ENCODE assay signal across 8 cellular contexts in genomic region chr5:141412853-141413539, GRCh38. TPM values are rescaled to one million over a fixed set of nuclear protein-coding genes. Genes with fewer than 3 reads are reported as not detected.
A peak's percentile ranks its signal among the peaks of the same experiment; 100 is the strongest.
DNase-seq lines count a peak whose midpoint lies in the region; ATAC-seq and TF ChIP-seq lines count a peak whose summit lies in the region.

Gene PCDHGA10, plus strand, starts transcription at chr5:141412987. Its CDS starts 189 bp downstream, at chr5:141413176.

- H3K4me3 ChIP-seq in mammary epithelial cell (replicated peaks in 1 of 3; ENCODE audit: insufficient read depth in 1 of 3, low read depth in 2 of 3, low read length in 3 of 3): no peak within 1 kb of the TSS

- H3K4me2 ChIP-seq in mammary epithelial cell (ENCODE audit: insufficient read depth, low read depth, low read length): no peak within 1 kb of the TSS

- TSS peak; percentile 53 for BruUV-seq in mammary epithelial cell (replicated peaks; lab: Mats Ljungman, UMichigan)

- no peak within 1 kb of the TSS for H3K9ac ChIP-seq in mammary epithelial cell (ENCODE audit: insufficient read depth, low read length)

- no peaks in the 10 kb centered on the region for H3K79me2 ChIP-seq in mammary epithelial cell (ENCODE audit: insufficient read depth, low read length)

- peak within 1 kb of the TSS; percentile 86 for H3K4me3 Mint-ChIP-seq in T-helper 17 cell

- H3K27ac ChIP-seq in mammary epithelial cell (ENCODE audit: insufficient read depth, low read depth, low read length): no peak within 1 kb of the TSS

- intact Hi-C loops in mammary epithelial cell (cut with micrococcal nuclease): loop anchor here (1.0 to 10.0 kb wide), 10 partner anchors 56 to 188 kb away; partner anchors contain the start of genes PCDHB14, PCDHGA4 and PCDHGB2

- no peak for TF ChIP-seq CTCF in mammary epithelial cell (conservative IDR thresholded peaks at IDR 0.05 in 1 of 2, IDR thresholded peaks at IDR 0.05 in 1 of 2; ENCODE audit: extremely low read depth in 1 of 2, insufficient read depth in 1 of 2, low read depth in 1 of 2, low read length in 2 of 2)

- ATAC-seq in GM21381 (IDR thresholded peaks at IDR 0.05; ENCODE audit: unreplicated experiment) (peak; percentile 69), T-helper 17 cell (peak; percentile 85)

- no peak within 1 kb of the TSS for H2AFZ ChIP-seq in mammary epithelial cell (ENCODE audit: low read depth, low read length)

- peaks cover 7% of the 10 kb centered on the region for H3K36me3 Mint-ChIP-seq in T-helper 17 cell (ENCODE audit: low read depth)

- H3K9me3 ChIP-seq in T-helper 17 cell (ENCODE audit: control insufficient read depth, low read length, poor library complexity, severe bottlenecking) (peaks cover 5% of the 10 kb centered on the region), mammary epithelial cell (replicated peaks; ENCODE audit: insufficient read depth, low read length) (peaks cover 40% of the 10 kb centered on the region)

- dilution Hi-C loops in mammary epithelial cell (cut with HindIII; ENCODE audit: low sequenced_read_pairs): no loop called here

- no peaks in the 10 kb centered on the region for H3K27me3 ChIP-seq in mammary epithelial cell (ENCODE audit: insufficient read depth, low read length)

- no peaks in the 10 kb centered on the region for H3K4me1 ChIP-seq in mammary epithelial cell (ENCODE audit: insufficient read depth, low read length)

- CTCF ChIA-PET in mammary epithelial cell (lab: Charles Lee; ENCODE audit: low non-redundant PET): interaction anchor here (0.6 to 1.2 kb wide), 7 partner anchors 12 to 155 kb away, joined by 3 to 13 read pairs (median 5); no protein-coding TSS in a partner anchor

- H3K4me1 Mint-ChIP-seq in T-helper 17 cell: peaks cover 3% of the 10 kb centered on the region

- H4K20me1 ChIP-seq in mammary epithelial cell (ENCODE audit: insufficient read depth, low read length): no peaks in the 10 kb centered on the region

- H3K27ac Mint-ChIP-seq in T-helper 17 cell: peak within 1 kb of the TSS; percentile 17

- DNase-seq in DMS53 treated with DMSO at 0.1 percent for 48 hours (lab: John Stamatoyannopoulos, UW; ENCODE audit: unreplicated experiment) (peak; percentile 49), HT-29 (ENCODE audit: low spot score) (peak; percentile 72), T-helper 17 cell (peak in 2 of 3 donors; percentile 28 to 29), mammary epithelial cell (peak; percentile 34), inferior parietal cortex (ENCODE audit: extremely low spot score) (peak; percentile 12), NCI-H2227 (lab: John Stamatoyannopoulos, UW; ENCODE audit: unreplicated experiment) (no peak)
- DNase-seq in stimulated activated CD4-positive, alpha-beta T cell treated with anti-CD3 and anti-CD28 coated beads, Interleukin-15, amount 100 ng/mL, for 48 hours (ENCODE audit: low read depth in 2 of 2): peak; percentile 31 to 39

- in situ Hi-C loops in mammary epithelial cell (cut with MboI; ENCODE audit: low sequenced_read_pairs in 2 of 2): loop anchor here in 1 of 2 donors (25.0 kb wide), 1 partner anchor 201 kb away; the partner anchor contains the start of genes PCDHB12, PCDHB13 and PCDHB14

- WGBS in mammary epithelial cell (ENCODE audit: low coverage, missing lambda C conversion rate): 37% methylated on average over 27 of the region's 31 CpGs

- peaks cover 55% of the 10 kb centered on the region for H3K27me3 Mint-ChIP-seq in T-helper 17 cell

- H3K36me3 ChIP-seq in mammary epithelial cell (ENCODE audit: insufficient read depth, low read length): no peaks in the 10 kb centered on the region

RNA-seq across cellular contexts. Expression of gene PCDHGA10, which starts in this region (rescaled TPM):
- 2.8 and 4.3 TPM in 2 replicates for total RNA-seq in HT-29 (2014; rRNA removed; shearing (Covaris generic))
- total RNA-seq in T-helper 17 cell (under 1 TPM; 0.10 to 0.18 TPM), mammary epithelial cell (1 to 10 TPM; 7.8 to 7.9 TPM)
- 0.03 TPM for polyA plus RNA-seq in mammary epithelial cell
- polyA minus RNA-seq in mammary epithelial cell: 0.16 TPM

Comparison
In these comparisons a context has a peak if more than half of its experiments do, and no peak if none do; other contexts are left out.
1. Peak in DNase-seq and ATAC-seq in T-helper 17 cell; RNA of the gene not detected or under 1 TPM.